Comparison of ENCODE assay signal across 19 cellular contexts in the genomic region with DNA sequence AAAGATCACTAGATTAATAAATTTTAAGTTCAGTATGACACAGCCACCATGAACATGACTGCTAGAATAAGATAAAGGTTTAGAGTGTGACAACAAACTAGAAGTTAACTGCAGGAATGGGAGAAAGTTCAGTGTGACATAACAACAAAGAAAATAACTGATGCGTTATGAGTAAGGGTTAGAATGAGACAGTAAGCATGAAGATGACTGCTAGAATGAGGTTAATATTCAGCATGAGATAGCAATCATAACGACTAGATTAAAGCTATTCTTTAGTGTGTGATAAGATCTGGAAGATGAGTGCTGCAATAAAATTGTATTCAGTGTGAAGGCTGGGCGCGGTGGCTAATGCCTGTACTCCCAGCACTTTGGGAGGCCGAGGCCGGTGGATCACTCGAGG. TPM values are rescaled to one million over a fixed set of nuclear protein-coding genes. Genes with fewer than 3 reads are reported as not detected.
DNase-seq lines count a peak whose midpoint lies in the region; ATAC-seq, FAIRE-seq and TF ChIP-seq lines count a peak whose summit lies in the region.
"Had no signal": no experiment of that assay in that cellular context is flagged by ENCODE, and none has a peak within 500 bp of the region (broad histone marks: within the 10 kb centered on the region; RNA-seq: fewer than 3 reads in every experiment).

No MANE protein-coding gene starts in this region.

- H3K27ac ChIP-seq in A549: no peak overlapping the region
- H3K27ac ChIP-seq in astrocyte (ENCODE audit: low read depth, low read length): no peak overlapping the region
- H3K27ac ChIP-seq: BLaER1 treated with 17β-estradiol and CSF1 and Interleukin-3, amounts not matched to agents 10 nM and 100 nM; C4-2B had no signal

- POLR2A ChIA-PET in A549 (lab: Yijun Ruan, JAX): no interaction called here

- no peaks in the 10 kb centered on the region for H3K4me1 ChIP-seq in A549
- H3K4me1 ChIP-seq in astrocyte (ENCODE audit: insufficient read depth, low read length): no peaks in the 10 kb centered on the region
- H3K4me1 ChIP-seq: BLaER1 treated with 17β-estradiol and CSF1 and Interleukin-3, amounts not matched to agents 10 nM and 100 nM; Caco-2 had no signal

- no peak overlapping the region for H3K4me3 Mint-ChIP-seq in astrocyte (ENCODE audit: unreplicated experiment)
- H3K4me3 Mint-ChIP-seq: B cell; CD4-positive, alpha-beta T cell; CD8-positive, alpha-beta T cell had no signal

- H3K4me2 ChIP-seq in A549 (no peak overlapping the region), astrocyte (ENCODE audit: low read length) (no peak overlapping the region)
- H3K4me2 ChIP-seq: BLaER1 treated with 17β-estradiol and CSF1 and Interleukin-3, amounts not matched to agents 10 nM and 100 nM had no signal

- no peaks in the 10 kb centered on the region for H3K27me3 Mint-ChIP-seq in astrocyte (ENCODE audit: low read depth, unreplicated experiment)
- H3K27me3 Mint-ChIP-seq: B cell; CD4-positive, alpha-beta T cell had no signal

- H3K27me3 ChIP-seq in astrocyte (ENCODE audit: insufficient read depth, low read length): no peaks in the 10 kb centered on the region

- WGBS in A549 (ENCODE audit: missing lambda C conversion rate): 60% methylated on average over 7 of the region's 7 CpGs

- H3K36me3 Mint-ChIP-seq in astrocyte (ENCODE audit: low read depth, unreplicated experiment): no peaks in the 10 kb centered on the region

- no peaks in the 10 kb centered on the region for H3K4me1 Mint-ChIP-seq in astrocyte (ENCODE audit: low read depth, unreplicated experiment)
- H3K4me1 Mint-ChIP-seq: B cell had no signal

- H3K36me3 ChIP-seq in astrocyte (ENCODE audit: insufficient read depth, low read length): no peaks in the 10 kb centered on the region
- H3K36me3 ChIP-seq: BLaER1 treated with 17β-estradiol and CSF1 and Interleukin-3, amounts not matched to agents 10 nM and 100 nM had no signal

- H2AFZ ChIP-seq in astrocyte (ENCODE audit: low read depth, low read length): no peak overlapping the region

- 0 out of 3 replicates have a peak, but pooled peaks cover under 1% of the 10 kb centered on the region for H3K9me3 ChIP-seq in A549
- no peaks in the 10 kb centered on the region for H3K9me3 ChIP-seq in astrocyte (ENCODE audit: insufficient read depth, low read depth, low read length)
- H3K9me3 ChIP-seq: Caco-2 had no signal

- no peak overlapping the region for H3K9ac ChIP-seq in astrocyte (ENCODE audit: low read length)
- H3K9ac ChIP-seq: BLaER1 treated with 17β-estradiol and CSF1 and Interleukin-3, amounts not matched to agents 10 nM and 100 nM had no signal

- TF ChIP-seq CTCF in A549 (IDR thresholded peaks at IDR 0.05) (no peak), astrocyte (IDR thresholded peaks at IDR 0.05; ENCODE audit: insufficient read depth, low read depth, low read length) (no peak)

- no peaks in the 10 kb centered on the region for H3K79me2 ChIP-seq in astrocyte (ENCODE audit: insufficient read depth, low read length)

- no peak for TF ChIP-seq RAD21 in A549 (conservative IDR thresholded peaks at IDR 0.05 in 1 of 2, IDR thresholded peaks at IDR 0.05 in 1 of 2)

- no peaks in the 10 kb centered on the region for H4K20me1 ChIP-seq in astrocyte (ENCODE audit: insufficient read depth, low read length)
- H4K20me1 ChIP-seq: BLaER1 treated with 17β-estradiol and CSF1 and Interleukin-3, amounts not matched to agents 10 nM and 100 nM had no signal

- ATAC-seq in A549 (no peak), HG02981 (IDR thresholded peaks at IDR 0.05; ENCODE audit: unreplicated experiment) (no peak)
- ATAC-seq: CD8-positive, alpha-beta T cell had no signal

- CTCF ChIA-PET in A549 (lab: Yijun Ruan, JAX): no interaction called here

- TF ChIP-seq EP300 in A549 (IDR thresholded peaks at IDR 0.05): no peak

- DNase-seq in A549 (ENCODE audit: low read depth in 1 of 2, low spot score in 1 of 2) (no peak), GM12891 (ENCODE audit: insufficient read length, low spot score) (no peak), astrocyte (ENCODE audit: low read depth) (no peak), SK-N-DZ (ENCODE audit: low spot score) (no peak)
- DNase-seq: 8988T; AML-193; Caco-2; Calu3; CD4-positive, alpha-beta T cell; CD8-positive, alpha-beta T cell; DMS79 treated with DMSO at 0.1 percent for 48 hours; GF-D8 had no signal

- no peak overlapping the region for H3K27ac Mint-ChIP-seq in astrocyte (ENCODE audit: unreplicated experiment)
- H3K27ac Mint-ChIP-seq: B cell; CD4-positive, alpha-beta T cell; CD8-positive, alpha-beta T cell had no signal

- H3K4me3 ChIP-seq in A549 (no peak overlapping the region), astrocyte (ENCODE audit: insufficient read depth, low read depth, low read length) (no peak overlapping the region)
- H3K4me3 ChIP-seq: BLaER1 treated with 17β-estradiol and CSF1 and Interleukin-3, amounts not matched to agents 10 nM and 100 nM had no signal

- peaks cover 4% of the 10 kb centered on the region for H3K9me3 Mint-ChIP-seq in astrocyte (ENCODE audit: unreplicated experiment)
- H3K9me3 Mint-ChIP-seq: CD8-positive, alpha-beta T cell had no signal

- no peak for TF ChIP-seq POLR2A in A549 (IDR thresholded peaks at IDR 0.05; ENCODE audit: low read length)
- TF ChIP-seq POLR2A in GM12891 (IDR thresholded peaks at IDR 0.05; ENCODE audit: low read depth, low read length): no peak

- FAIRE-seq in A549 (lab: Jason Lieb, UNC) (peak; percentile 63), GM12891 (lab: Jason Lieb, UNC) (peak; percentile 58), astrocyte (lab: Jason Lieb, UNC) (peak; percentile 56)
- FAIRE-seq: A204.1, G401.6, GM12892 had no signal

TF ChIP-seq in A549, 52 proteins besides CTCF, POLR2A, EP300 and RAD21 (continues in another document):
- no peak for TF ChIP-seq BHLHE40 (IDR thresholded peaks at IDR 0.05; ENCODE audit: low read depth, low read length)
- TF ChIP-seq CBX2 (IDR thresholded peaks at IDR 0.05; ENCODE audit: borderline replicate concordance, low read depth): no peak
- no peak for TF ChIP-seq KDM5A (IDR thresholded peaks at IDR 0.05)
- TF ChIP-seq RFX5 (IDR thresholded peaks at IDR 0.05): no peak
- TF ChIP-seq, protein P1, sequence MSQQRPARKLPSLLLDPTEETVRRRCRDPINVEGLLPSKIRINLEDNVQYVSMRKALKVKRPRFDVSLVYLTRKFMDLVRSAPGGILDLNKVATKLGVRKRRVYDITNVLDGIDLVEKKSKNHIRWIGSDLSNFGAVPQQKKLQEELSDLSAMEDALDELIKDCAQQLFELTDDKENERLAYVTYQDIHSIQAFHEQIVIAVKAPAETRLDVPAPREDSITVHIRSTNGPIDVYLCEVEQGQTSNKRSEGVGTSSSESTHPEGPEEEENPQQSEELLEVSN (IDR thresholded peaks at IDR 0.05; ENCODE audit: borderline replicate concordance, low read depth): no peak
- no peak for TF ChIP-seq ZFP36 (IDR thresholded peaks at IDR 0.05; ENCODE audit: borderline replicate concordance, partially characterized antibody)
- no peak for TF ChIP-seq MAFK (IDR thresholded peaks at IDR 0.05; ENCODE audit: partially characterized antibody)
- TF ChIP-seq RARB (CRISPR knock-in tag; IDR thresholded peaks at IDR 0.05): no peak

TF ChIP-seq in GM12891, 5 proteins besides CTCF, POLR2A, EP300 and RAD21:
- TF ChIP-seq POLR2AphosphoS5 (IDR thresholded peaks at IDR 0.05; ENCODE audit: low read depth, low read length): no peak
- TF ChIP-seq TAF1 (IDR thresholded peaks at IDR 0.05; ENCODE audit: low read depth, low read length): no peak
- TF ChIP-seq POU2F2 (IDR thresholded peaks at IDR 0.05; ENCODE audit: low read depth, low read length): no peak
- TF ChIP-seq PAX5 (IDR thresholded peaks at IDR 0.05; ENCODE audit: insufficient read depth, low read length, severe bottlenecking): no peak
- no peak for TF ChIP-seq SPI1 (IDR thresholded peaks at IDR 0.05; ENCODE audit: low read depth, low read length)

RNA-seq across cellular contexts. Expression of gene ZNF449, which starts 28.8 kb away (rescaled TPM):
- polyA plus RNA-seq in A549 (2011; rRNA removed) (9.2 and 11.1 TPM in 2 replicates), A549 (2017; fragmentation: RNase III; extraction: RNeasy Plus Mini Kit Qiagen cat#74134 plus additional on column Dnase treatment) (4.2 to 5.1 TPM (median 4.5 TPM) in 3 replicates)
- 0.90 and 0.97 TPM in 2 replicates for polyA plus RNA-seq in A549 (2012; cell fraction: cytosol; rRNA removed)
- 1.0 and 1.6 TPM in 2 replicates for polyA plus RNA-seq in A549 (2012; cell fraction: nucleus; rRNA removed)
- polyA minus RNA-seq in A549 (2011; rRNA and poly(A)+ RNA removed): 3.4 and 4.1 TPM in 2 replicates
- polyA plus RNA-seq in GM12891 (2012; ENCODE audit: low read depth, missing spikeins): 0.83 TPM
- 6.6 and 6.8 TPM in 2 replicates for total RNA-seq in astrocyte
- polyA plus RNA-seq in SK-N-DZ (2014; cell fraction: cytosol; rRNA removed): 3.0 and 4.5 TPM in 2 replicates
- 14.9 and 23.6 TPM in 2 replicates for polyA plus RNA-seq in SK-N-DZ (2014; cell fraction: nucleus; rRNA removed)

RNA-seq across cellular contexts. Expression of gene ZNF75D, which starts 29.4 kb away (rescaled TPM):
- polyA plus RNA-seq in A549 (2011; rRNA removed) (9.7 and 10.7 TPM in 2 replicates), A549 (2017; fragmentation: RNase III; extraction: RNeasy Plus Mini Kit Qiagen cat#74134 plus additional on column Dnase treatment) (5.0 to 5.5 TPM (median 5.5 TPM) in 3 replicates)
- 2.0 and 2.4 TPM in 2 replicates for polyA plus RNA-seq in A549 (2012; cell fraction: cytosol; rRNA removed)
- polyA plus RNA-seq in A549 (2012; cell fraction: nucleus; rRNA removed): 3.4 TPM in 2 replicates
- 7.2 and 7.4 TPM in 2 replicates for polyA minus RNA-seq in A549 (2011; rRNA and poly(A)+ RNA removed)
- 2.8 TPM for polyA plus RNA-seq in GM12891 (2012; ENCODE audit: low read depth, missing spikeins)
- 5.2 and 5.4 TPM in 2 replicates for total RNA-seq in astrocyte
- polyA plus RNA-seq in SK-N-DZ (2014; cell fraction: cytosol; rRNA removed): 10.7 and 11.0 TPM in 2 replicates
- 18.4 and 19.2 TPM in 2 replicates for polyA plus RNA-seq in SK-N-DZ (2014; cell fraction: nucleus; rRNA removed)

RNA-seq across cellular contexts. Expression of gene SMIM10L2A, which starts 48.4 kb away (rescaled TPM):
- polyA plus RNA-seq in A549 (2011; rRNA removed) (0.59 and 0.61 TPM in 2 replicates), A549 (2017; fragmentation: RNase III; extraction: RNeasy Plus Mini Kit Qiagen cat#74134 plus additional on column Dnase treatment) (0.34 to 0.37 TPM (median 0.37 TPM) in 3 replicates)
- 0.12 and 0.18 TPM in 2 replicates for polyA plus RNA-seq in A549 (2012; cell fraction: cytosol; rRNA removed)
- polyA plus RNA-seq in A549 (2012; cell fraction: nucleus; rRNA removed): 0.34 and 0.38 TPM in 2 replicates
- 0.91 and 0.97 TPM in 2 replicates for polyA minus RNA-seq in A549 (2011; rRNA and poly(A)+ RNA removed)
- 0.03 TPM for polyA plus RNA-seq in GM12891 (2012; ENCODE audit: low read depth, missing spikeins)
- total RNA-seq in astrocyte: 0.18 and 0.48 TPM in 2 replicates
- polyA plus RNA-seq in SK-N-DZ (2014; cell fraction: cytosol; rRNA removed): 0.39 and 0.48 TPM in 2 replicates
- polyA plus RNA-seq in SK-N-DZ (2014; cell fraction: nucleus; rRNA removed): 0.47 and 0.69 TPM in 2 replicates
